ENCODE assay signal across 1 cellular context in genomic region chr2:21118302-21118920, GRCh38.
TF ChIP-seq lines count a peak whose summit lies in the region.

No MANE protein-coding gene starts in this region.

TF ChIP-seq in HepG2, 621 proteins besides CTCF, POLR2A, EP300 and RAD21 (continued from another document and continues in another):
- TF ChIP-seq ZNF710 (CRISPR knock-in tag; IDR thresholded peaks at IDR 0.05; ENCODE audit: borderline replicate concordance): no peak
- TF ChIP-seq SRY (CRISPR knock-in tag; IDR thresholded peaks at IDR 0.05): no peak
- TF ChIP-seq ZNF678 (CRISPR knock-in tag; IDR thresholded peaks at IDR 0.05): no peak
- no peak for TF ChIP-seq ZNF343 (CRISPR knock-in tag; IDR thresholded peaks at IDR 0.05)
- TF ChIP-seq PREB (CRISPR knock-in tag; IDR thresholded peaks at IDR 0.05): no peak
- no peak for TF ChIP-seq HNRNPL (IDR thresholded peaks at IDR 0.05; ENCODE audit: low read depth, low read length)
- TF ChIP-seq ZFAT (CRISPR knock-in tag; conservative IDR thresholded peaks at IDR 0.05): no peak
- no peak for TF ChIP-seq ONECUT2 (CRISPR knock-in tag; IDR thresholded peaks at IDR 0.05)
- no peak for TF ChIP-seq MXI1 (IDR thresholded peaks at IDR 0.05; ENCODE audit: borderline replicate concordance, low read depth, low read length)
- TF ChIP-seq SSRP1 (CRISPR knock-in tag; IDR thresholded peaks at IDR 0.05): no peak
- no peak for TF ChIP-seq SIX4 (CRISPR knock-in tag; IDR thresholded peaks at IDR 0.05)
- TF ChIP-seq ZNF614 (CRISPR knock-in tag; IDR thresholded peaks at IDR 0.05; ENCODE audit: borderline replicate concordance): 0 out of 2 replicates have a peak, but pooled peaks have one; percentile 40
- TF ChIP-seq ZNF30 (CRISPR knock-in tag; IDR thresholded peaks at IDR 0.05): no peak
- TF ChIP-seq, protein P1, sequence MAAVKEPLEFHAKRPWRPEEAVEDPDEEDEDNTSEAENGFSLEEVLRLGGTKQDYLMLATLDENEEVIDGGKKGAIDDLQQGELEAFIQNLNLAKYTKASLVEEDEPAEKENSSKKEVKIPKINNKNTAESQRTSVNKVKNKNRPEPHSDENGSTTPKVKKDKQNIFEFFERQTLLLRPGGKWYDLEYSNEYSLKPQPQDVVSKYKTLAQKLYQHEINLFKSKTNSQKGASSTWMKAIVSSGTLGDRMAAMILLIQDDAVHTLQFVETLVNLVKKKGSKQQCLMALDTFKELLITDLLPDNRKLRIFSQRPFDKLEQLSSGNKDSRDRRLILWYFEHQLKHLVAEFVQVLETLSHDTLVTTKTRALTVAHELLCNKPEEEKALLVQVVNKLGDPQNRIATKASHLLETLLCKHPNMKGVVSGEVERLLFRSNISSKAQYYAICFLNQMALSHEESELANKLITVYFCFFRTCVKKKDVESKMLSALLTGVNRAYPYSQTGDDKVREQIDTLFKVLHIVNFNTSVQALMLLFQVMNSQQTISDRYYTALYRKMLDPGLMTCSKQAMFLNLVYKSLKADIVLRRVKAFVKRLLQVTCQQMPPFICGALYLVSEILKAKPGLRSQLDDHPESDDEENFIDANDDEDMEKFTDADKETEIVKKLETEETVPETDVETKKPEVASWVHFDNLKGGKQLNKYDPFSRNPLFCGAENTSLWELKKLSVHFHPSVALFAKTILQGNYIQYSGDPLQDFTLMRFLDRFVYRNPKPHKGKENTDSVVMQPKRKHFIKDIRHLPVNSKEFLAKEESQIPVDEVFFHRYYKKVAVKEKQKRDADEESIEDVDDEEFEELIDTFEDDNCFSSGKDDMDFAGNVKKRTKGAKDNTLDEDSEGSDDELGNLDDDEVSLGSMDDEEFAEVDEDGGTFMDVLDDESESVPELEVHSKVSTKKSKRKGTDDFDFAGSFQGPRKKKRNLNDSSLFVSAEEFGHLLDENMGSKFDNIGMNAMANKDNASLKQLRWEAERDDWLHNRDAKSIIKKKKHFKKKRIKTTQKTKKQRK (IDR thresholded peaks at IDR 0.05; ENCODE audit: low read length): no peak
- TF ChIP-seq KMT2B (CRISPR knock-in tag; IDR thresholded peaks at IDR 0.05): no peak
- TF ChIP-seq ZSCAN30 (CRISPR knock-in tag; IDR thresholded peaks at IDR 0.05): no peak
- TF ChIP-seq IKZF1 (IDR thresholded peaks at IDR 0.05): no peak
- TF ChIP-seq, protein P2, sequence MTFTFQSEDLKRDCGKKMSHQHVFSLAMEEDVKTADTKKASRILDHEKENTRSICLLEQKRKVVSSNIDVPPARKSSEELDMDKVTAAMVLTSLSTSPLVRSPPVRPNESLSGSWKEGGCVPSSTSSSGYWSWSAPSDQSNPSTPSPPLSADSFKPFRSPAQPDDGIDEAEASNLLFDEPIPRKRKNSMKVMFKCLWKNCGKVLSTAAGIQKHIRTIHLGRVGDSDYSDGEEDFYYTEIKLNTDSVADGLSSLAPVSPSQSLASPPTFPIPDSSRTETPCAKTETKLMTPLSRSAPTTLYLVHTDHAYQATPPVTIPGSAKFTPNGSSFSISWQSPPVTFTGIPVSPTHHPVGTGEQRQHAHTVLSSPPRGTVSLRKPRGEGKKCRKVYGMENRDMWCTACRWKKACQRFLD (CRISPR knock-in tag; IDR thresholded peaks at IDR 0.05; ENCODE audit: borderline replicate concordance): no peak
- no peak for TF ChIP-seq PHB2 (IDR thresholded peaks at IDR 0.05; ENCODE audit: partially characterized antibody)
- TF ChIP-seq, protein P3, sequence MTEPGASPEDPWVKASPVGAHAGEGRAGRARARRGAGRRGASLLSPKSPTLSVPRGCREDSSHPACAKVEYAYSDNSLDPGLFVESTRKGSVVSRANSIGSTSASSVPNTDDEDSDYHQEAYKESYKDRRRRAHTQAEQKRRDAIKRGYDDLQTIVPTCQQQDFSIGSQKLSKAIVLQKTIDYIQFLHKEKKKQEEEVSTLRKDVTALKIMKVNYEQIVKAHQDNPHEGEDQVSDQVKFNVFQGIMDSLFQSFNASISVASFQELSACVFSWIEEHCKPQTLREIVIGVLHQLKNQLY (CRISPR knock-in tag; IDR thresholded peaks at IDR 0.05): no peak
- TF ChIP-seq ZNF784 (CRISPR knock-in tag; IDR thresholded peaks at IDR 0.05; ENCODE audit: borderline replicate concordance): no peak
- no peak for TF ChIP-seq ZNF224 (CRISPR knock-in tag; IDR thresholded peaks at IDR 0.05)
- no peak for TF ChIP-seq ZNF629 (CRISPR knock-in tag; conservative IDR thresholded peaks at IDR 0.05)
- no peak for TF ChIP-seq HES4 (CRISPR knock-in tag; IDR thresholded peaks at IDR 0.05; ENCODE audit: borderline replicate concordance)
- TF ChIP-seq, protein P4, sequence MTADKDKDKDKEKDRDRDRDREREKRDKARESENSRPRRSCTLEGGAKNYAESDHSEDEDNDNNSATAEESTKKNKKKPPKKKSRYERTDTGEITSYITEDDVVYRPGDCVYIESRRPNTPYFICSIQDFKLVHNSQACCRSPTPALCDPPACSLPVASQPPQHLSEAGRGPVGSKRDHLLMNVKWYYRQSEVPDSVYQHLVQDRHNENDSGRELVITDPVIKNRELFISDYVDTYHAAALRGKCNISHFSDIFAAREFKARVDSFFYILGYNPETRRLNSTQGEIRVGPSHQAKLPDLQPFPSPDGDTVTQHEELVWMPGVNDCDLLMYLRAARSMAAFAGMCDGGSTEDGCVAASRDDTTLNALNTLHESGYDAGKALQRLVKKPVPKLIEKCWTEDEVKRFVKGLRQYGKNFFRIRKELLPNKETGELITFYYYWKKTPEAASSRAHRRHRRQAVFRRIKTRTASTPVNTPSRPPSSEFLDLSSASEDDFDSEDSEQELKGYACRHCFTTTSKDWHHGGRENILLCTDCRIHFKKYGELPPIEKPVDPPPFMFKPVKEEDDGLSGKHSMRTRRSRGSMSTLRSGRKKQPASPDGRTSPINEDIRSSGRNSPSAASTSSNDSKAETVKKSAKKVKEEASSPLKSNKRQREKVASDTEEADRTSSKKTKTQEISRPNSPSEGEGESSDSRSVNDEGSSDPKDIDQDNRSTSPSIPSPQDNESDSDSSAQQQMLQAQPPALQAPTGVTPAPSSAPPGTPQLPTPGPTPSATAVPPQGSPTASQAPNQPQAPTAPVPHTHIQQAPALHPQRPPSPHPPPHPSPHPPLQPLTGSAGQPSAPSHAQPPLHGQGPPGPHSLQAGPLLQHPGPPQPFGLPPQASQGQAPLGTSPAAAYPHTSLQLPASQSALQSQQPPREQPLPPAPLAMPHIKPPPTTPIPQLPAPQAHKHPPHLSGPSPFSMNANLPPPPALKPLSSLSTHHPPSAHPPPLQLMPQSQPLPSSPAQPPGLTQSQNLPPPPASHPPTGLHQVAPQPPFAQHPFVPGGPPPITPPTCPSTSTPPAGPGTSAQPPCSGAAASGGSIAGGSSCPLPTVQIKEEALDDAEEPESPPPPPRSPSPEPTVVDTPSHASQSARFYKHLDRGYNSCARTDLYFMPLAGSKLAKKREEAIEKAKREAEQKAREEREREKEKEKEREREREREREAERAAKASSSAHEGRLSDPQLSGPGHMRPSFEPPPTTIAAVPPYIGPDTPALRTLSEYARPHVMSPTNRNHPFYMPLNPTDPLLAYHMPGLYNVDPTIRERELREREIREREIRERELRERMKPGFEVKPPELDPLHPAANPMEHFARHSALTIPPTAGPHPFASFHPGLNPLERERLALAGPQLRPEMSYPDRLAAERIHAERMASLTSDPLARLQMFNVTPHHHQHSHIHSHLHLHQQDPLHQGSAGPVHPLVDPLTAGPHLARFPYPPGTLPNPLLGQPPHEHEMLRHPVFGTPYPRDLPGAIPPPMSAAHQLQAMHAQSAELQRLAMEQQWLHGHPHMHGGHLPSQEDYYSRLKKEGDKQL (CRISPR knock-in tag; IDR thresholded peaks at IDR 0.05; ENCODE audit: low read depth): no peak
- TF ChIP-seq ZBTB46 (CRISPR knock-in tag; IDR thresholded peaks at IDR 0.05; ENCODE audit: borderline replicate concordance): no peak
- TF ChIP-seq NONO (IDR thresholded peaks at IDR 0.05): no peak
- no peak for TF ChIP-seq NONO (CRISPR knock-in tag; conservative IDR thresholded peaks at IDR 0.05)
- TF ChIP-seq ZNF562 (CRISPR knock-in tag; IDR thresholded peaks at IDR 0.05; ENCODE audit: borderline replicate concordance): no peak
- TF ChIP-seq ZNF251 (CRISPR knock-in tag; IDR thresholded peaks at IDR 0.05): no peak
- no peak for TF ChIP-seq ZNF83 (CRISPR knock-in tag; IDR thresholded peaks at IDR 0.05; ENCODE audit: borderline replicate concordance)
- no peak for TF ChIP-seq ZNF431 (CRISPR knock-in tag; IDR thresholded peaks at IDR 0.05; ENCODE audit: borderline replicate concordance, low read depth)
- TF ChIP-seq ZNF17 (CRISPR knock-in tag; IDR thresholded peaks at IDR 0.05): no peak
- TF ChIP-seq NR2F2 (IDR thresholded peaks at IDR 0.05; ENCODE audit: borderline replicate concordance, low read depth): no peak
- TF ChIP-seq TCF7L2 (IDR thresholded peaks at IDR 0.05; ENCODE audit: low read depth, low read length): no peak
- no peak for TF ChIP-seq ZNF790 (CRISPR knock-in tag; IDR thresholded peaks at IDR 0.05; ENCODE audit: borderline replicate concordance)
- no peak for TF ChIP-seq SMARCE1 (IDR thresholded peaks at IDR 0.05; ENCODE audit: borderline replicate concordance)
- TF ChIP-seq, protein P5, sequence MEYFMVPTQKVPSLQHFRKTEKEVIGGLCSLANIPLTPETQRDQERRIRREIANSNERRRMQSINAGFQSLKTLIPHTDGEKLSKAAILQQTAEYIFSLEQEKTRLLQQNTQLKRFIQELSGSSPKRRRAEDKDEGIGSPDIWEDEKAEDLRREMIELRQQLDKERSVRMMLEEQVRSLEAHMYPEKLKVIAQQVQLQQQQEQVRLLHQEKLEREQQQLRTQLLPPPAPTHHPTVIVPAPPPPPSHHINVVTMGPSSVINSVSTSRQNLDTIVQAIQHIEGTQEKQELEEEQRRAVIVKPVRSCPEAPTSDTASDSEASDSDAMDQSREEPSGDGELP (IDR thresholded peaks at IDR 0.05; ENCODE audit: borderline replicate concordance, low read depth): 0 out of 2 replicates have a peak, but pooled peaks have one; percentile 17
- no peak for TF ChIP-seq CCDC6 (CRISPR knock-in tag; IDR thresholded peaks at IDR 0.05)
- no peak for TF ChIP-seq EZH2 (conservative IDR thresholded peaks at IDR 0.05; ENCODE audit: low read depth, low read length)
- TF ChIP-seq HNF1A (IDR thresholded peaks at IDR 0.05; ENCODE audit: low read depth): no peak
- no peak for TF ChIP-seq HNF1A (CRISPR knock-in tag; IDR thresholded peaks at IDR 0.05; ENCODE audit: borderline replicate concordance)
